ENCODE assay signal across 8 cellular contexts in the genomic region with DNA sequence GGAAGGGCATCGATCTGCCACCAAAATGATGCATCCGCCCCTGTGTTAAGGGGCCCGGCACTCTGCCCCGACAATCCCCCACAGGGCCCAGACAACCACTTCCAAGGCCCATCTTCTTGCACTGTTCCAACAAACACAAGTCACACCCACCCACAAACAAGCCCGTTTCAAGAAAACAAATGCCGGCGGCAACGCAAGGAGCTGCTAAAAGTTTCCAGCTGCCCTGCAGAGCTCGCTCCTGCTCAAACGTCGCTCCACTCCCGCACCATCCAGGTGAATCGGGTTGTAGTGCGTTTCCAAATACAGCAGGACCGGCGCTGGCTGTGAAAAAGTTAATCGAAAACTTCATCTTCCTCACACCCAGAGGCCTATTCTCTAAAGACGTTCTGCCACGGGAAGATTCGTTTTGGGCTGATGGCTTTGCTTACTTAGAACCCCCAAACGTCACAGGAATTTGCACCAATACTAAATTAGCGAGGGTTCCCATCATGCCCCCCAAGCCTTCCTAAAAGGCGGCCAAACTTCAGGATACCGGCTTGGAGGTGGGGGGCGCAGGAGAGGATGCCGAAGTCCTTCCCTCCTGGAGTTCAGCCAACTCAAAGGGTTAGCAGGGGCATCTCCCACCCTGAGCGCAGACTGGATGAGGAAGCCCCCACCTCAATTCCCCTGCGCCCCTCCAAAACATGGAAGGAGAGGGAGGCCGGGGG.
DNase-seq lines count a peak whose midpoint lies in the region; ATAC-seq and TF ChIP-seq lines count a peak whose summit lies in the region.

No MANE protein-coding gene starts in this region.

- no peaks in the 10 kb centered on the region for H3K27me3 Mint-ChIP-seq in chondrocyte (ENCODE audit: low read depth)

- no peak for TF ChIP-seq CTCF in chondrocyte (IDR thresholded peaks at IDR 0.05)

- peaks cover 16% of the 10 kb centered on the region for H3K4me1 ChIP-seq in BLaER1
- H3K4me1 ChIP-seq in mucosa of rectum (ENCODE audit: control insufficient read depth in 2 of 2, insufficient read depth in 2 of 2, low read length in 2 of 2), result peaks cover 11 to 15% of the 10 kb centered on the region in 2 donors

- H3K36me3 Mint-ChIP-seq in chondrocyte (ENCODE audit: low read depth), result no peaks in the 10 kb centered on the region

- H3K9me3 ChIP-seq in BLaER1 (no peaks in the 10 kb centered on the region), mucosa of rectum (ENCODE audit: control insufficient read depth in 2 of 2, low read length in 2 of 2) (no peaks in the 10 kb centered on the region)

- H3K4me3 Mint-ChIP-seq in chondrocyte (ENCODE audit: unreplicated experiment), result peak overlapping the region; percentile 64

- no peak overlapping the region for H3K4me3 ChIP-seq in BLaER1
- H3K4me3 ChIP-seq in mucosa of rectum (ENCODE audit: low read length in 2 of 2), result peak overlapping the region; percentile 29 to 62

- H3K36me3 ChIP-seq in BLaER1, result no peaks in the 10 kb centered on the region
- H3K36me3 ChIP-seq in mucosa of rectum (ENCODE audit: control insufficient read depth in 2 of 2, insufficient read depth in 2 of 2, low read length in 2 of 2), result no peaks in the 10 kb centered on the region

- H3K27me3 ChIP-seq in BLaER1 (peaks cover 41% of the 10 kb centered on the region), mucosa of rectum (ENCODE audit: control insufficient read depth in 2 of 2, insufficient read depth in 2 of 2, low read length in 2 of 2) (no peaks in the 10 kb centered on the region)

- H3K4me1 Mint-ChIP-seq in chondrocyte (ENCODE audit: low read depth), result peaks cover 20% of the 10 kb centered on the region

- H3K27ac ChIP-seq in BLaER1, result no peak overlapping the region
- no peak overlapping the region for H3K27ac ChIP-seq in mucosa of rectum (ENCODE audit: low read depth in 2 of 2, low read length in 2 of 2)

- H3K4me2 ChIP-seq in BLaER1, result 0 out of 2 replicates have a peak overlapping the region, but pooled peaks have one; percentile 1

- no peak overlapping the region for H3K9ac ChIP-seq in BLaER1
- no peak overlapping the region for H3K9ac ChIP-seq in mucosa of rectum (ENCODE audit: low read depth in 1 of 2, low read length in 2 of 2)

- peak overlapping the region; percentile 17 for H3K27ac Mint-ChIP-seq in chondrocyte (ENCODE audit: unreplicated experiment)

- DNase-seq in T follicular helper cell (ENCODE audit: low read depth) (peak; percentile 28), chondrocyte (ENCODE audit: low spot score) (no peak), amniotic stem cell (lab: John Stamatoyannopoulos, UW) (no peak), DMS53 (lab: John Stamatoyannopoulos, UW) (no peak), EL (no peak)

- peaks cover 20% of the 10 kb centered on the region for H4K20me1 ChIP-seq in BLaER1

- ATAC-seq in activated CD4-positive, CD25-positive, alpha-beta regulatory T cell treated with anti-CD3 and anti-CD28 coated beads, Interleukin-2, amount 50 U/mL, for 24 hours, result no peak

- H3K9me3 Mint-ChIP-seq in chondrocyte (ENCODE audit: low read depth), result no peaks in the 10 kb centered on the region
